In genomic region chr1:244291867-244292180, GRCh38 we compare ENCODE assay signal across 26 cellular contexts.
"Had no signal": no experiment of that assay in that cellular context is flagged by ENCODE, and none has a peak within 500 bp of the region (broad histone marks: within the 10 kb centered on the region; RNA-seq: fewer than 3 reads in every experiment).

No MANE protein-coding gene starts in this region.

- DNase-seq: activated CD4-positive, alpha-beta T cell treated with anti-CD3 and anti-CD28 coated beads, Interleukin-2, amount 10 ng/mL, durations not matched to agents 24 days and 14 days; activated CD4-positive, alpha-beta T cell treated with anti-CD3 and anti-CD28 coated beads, Interleukin-2, amount 50 U/mL, for 4 hours; activated CD8-positive, alpha-beta T cell treated with anti-CD3 and anti-CD28 coated beads for 36 hours; activated effector memory CD4-positive, alpha-beta T cell treated with anti-CD3 and anti-CD28 coated beads, Interleukin-2, amount 50 U/mL, for 16 hours; activated naive CD4-positive, alpha-beta T cell; activated naive CD4-positive, alpha-beta T cell treated with anti-CD3 and anti-CD28 coated beads, Interleukin-2, amount 50 U/mL, for 16 hours; activated naive CD8-positive, alpha-beta T cell treated with anti-CD3 and anti-CD28 coated beads for 36 hours; activated T-cell treated with anti-CD3 and anti-CD28 coated beads, Interleukin-2, amount 50 U/mL, for 1 hour; activated T-cell treated with anti-CD3 and anti-CD28 coated beads, Interleukin-2, amount 50 U/mL, for 72 hours; amniotic stem cell; aorta; brain microvascular endothelial cell; central memory CD4-positive, alpha-beta T cell; NCI-H1105; NCI-H1417 treated with DMSO at 0.1 percent for 48 hours; NCI-H187 treated with DMSO at 0.1 percent for 48 hours; NCI-H2081; NCI-H226; NCI-H446 treated with DMSO at 0.1 percent for 48 hours; NCI-H69; NCI-H82; SHP77 had no signal

- H3K27ac ChIP-seq: brain microvascular endothelial cell, KMS-11, SJCRH30, SK-N-MC had no signal

- H3K4me3 ChIP-seq: SJCRH30, SK-N-MC had no signal

- H3K4me2 ChIP-seq: KMS-11 had no signal

- H3K27me3 ChIP-seq: brain microvascular endothelial cell, SJCRH30 had no signal

- H3K36me3 ChIP-seq: brain microvascular endothelial cell, SJCRH30 had no signal

- FAIRE-seq: TTC549 had no signal

- H3K9ac ChIP-seq: KMS-11 had no signal
